In genomic region chr2:223501604-223502003, GRCh38 we compare ENCODE assay signal across 15 cellular contexts.
"Had no signal": no experiment of that assay in that cellular context is flagged by ENCODE, and none has a peak within 500 bp of the region (broad histone marks: within the 10 kb centered on the region; RNA-seq: fewer than 3 reads in every experiment).

No MANE protein-coding gene starts in this region.

- H3K4me3 ChIP-seq: coronary artery, hepatocyte, lower lobe of right lung, right atrium auricular region, skin epidermis, thyroid gland had no signal

- DNase-seq: activated CD4-positive, alpha-beta T cell treated with anti-CD3 and anti-CD28 coated beads, Interleukin-2, amount 10 ng/mL, durations not matched to agents 7 days and 5 days; activated CD4-positive, CD25-positive, alpha-beta regulatory T cell; activated CD8-positive, alpha-beta memory T cell treated with anti-CD3 and anti-CD28 coated beads for 24 hours; activated naive CD4-positive, alpha-beta T cell treated with anti-CD3 and anti-CD28 coated beads, Interleukin-2, amount 10 ng/mL, durations not matched to agents 7 days and 5 days; effector CD4-positive, alpha-beta T cell; lower lobe of right lung; naive B cell; thyroid gland had no signal

- FAIRE-seq: TTC549, urothelium cell line had no signal

- H3K27me3 ChIP-seq: hepatocyte, right atrium auricular region, thyroid gland had no signal

- H3K36me3 ChIP-seq: lower lobe of right lung, right atrium auricular region, thyroid gland had no signal

- ATAC-seq: activated T-helper 17 cell treated with anti-CD3 and anti-CD28 coated beads, Interleukin-2, amount 50 U/mL, for 72 hours; lower lobe of right lung had no signal
